ENCODE assay signal across 31 cellular contexts in genomic region chr7:66052447-66052846, GRCh38.
"Had no signal": no experiment of that assay in that cellular context is flagged by ENCODE, and none has a peak within 500 bp of the region (broad histone marks: within the 10 kb centered on the region; RNA-seq: fewer than 3 reads in every experiment).

No MANE protein-coding gene starts in this region.

- H3K79me2 ChIP-seq: hepatocyte had no signal

- H3K4me1 Mint-ChIP-seq: naive B cell had no signal

- H3K9me3 Mint-ChIP-seq: dendritic cell treated with granulocyte-macrophage colony-stimulating factor and Interleukin-4, amounts not matched to agents 40 ng/mL and 50 ng/mL, for 4 days; mesothelial cell of epicardium; naive B cell; natural killer cell treated with Interleukin-12 subunit alpha and Interleukin-12 subunit beta and Interleukin-15 and Interleukin-18, amount 100 ng/mL, for 72 hours; neural crest cell; stimulated activated effector memory CD8-positive, alpha-beta T cell treated with anti-CD3 and anti-CD28 coated beads, Interleukin-12 subunit alpha, Interleukin-12 subunit beta, amount 100 ng/mL, for 72 hours; type B pancreatic cell had no signal

- H3K36me3 Mint-ChIP-seq: mesothelial cell of epicardium; naive B cell; natural killer cell treated with Interleukin-12 subunit alpha and Interleukin-12 subunit beta and Interleukin-15 and Interleukin-18, amount 100 ng/mL, for 72 hours; stimulated activated effector memory CD8-positive, alpha-beta T cell treated with anti-CD3 and anti-CD28 coated beads, Interleukin-12 subunit alpha, Interleukin-12 subunit beta, amount 100 ng/mL, for 72 hours; type B pancreatic cell had no signal

- H3K4me3 ChIP-seq: colonic mucosa, esophagus squamous epithelium, gastroesophageal sphincter, heart left ventricle, hepatocyte, mucosa of descending colon, pancreas, right lobe of liver, smooth muscle cell, stomach, testis, tibial artery had no signal

- H3K9me3 ChIP-seq: colonic mucosa, esophagus squamous epithelium, gastroesophageal sphincter, heart left ventricle, mucosa of descending colon, neutrophil, pancreas, right lobe of liver, stomach, testis, tibial artery had no signal

- H3K27ac Mint-ChIP-seq: dendritic cell treated with granulocyte-macrophage colony-stimulating factor and Interleukin-4, amounts not matched to agents 40 ng/mL and 50 ng/mL, for 4 days; mesothelial cell of epicardium; natural killer cell treated with Interleukin-12 subunit alpha and Interleukin-12 subunit beta and Interleukin-15 and Interleukin-18, amount 100 ng/mL, for 72 hours; progenitor cell of endocrine pancreas; stimulated activated effector memory CD8-positive, alpha-beta T cell treated with anti-CD3 and anti-CD28 coated beads, Interleukin-12 subunit alpha, Interleukin-12 subunit beta, amount 100 ng/mL, for 72 hours; type B pancreatic cell had no signal

- H3K4me2 ChIP-seq: hepatocyte, smooth muscle cell had no signal

- H3K4me3 Mint-ChIP-seq: dendritic cell treated with granulocyte-macrophage colony-stimulating factor and Interleukin-4, amounts not matched to agents 40 ng/mL and 50 ng/mL, for 4 days; mesothelial cell of epicardium; naive B cell; natural killer cell treated with Interleukin-12 subunit alpha and Interleukin-12 subunit beta and Interleukin-15 and Interleukin-18, amount 100 ng/mL, for 72 hours; neural crest cell; stimulated activated effector memory CD8-positive, alpha-beta T cell treated with anti-CD3 and anti-CD28 coated beads, Interleukin-12 subunit alpha, Interleukin-12 subunit beta, amount 100 ng/mL, for 72 hours; type B pancreatic cell had no signal

- H3K27me3 ChIP-seq: colonic mucosa, esophagus squamous epithelium, gastroesophageal sphincter, heart left ventricle, hepatocyte, neutrophil, pancreas, right lobe of liver, stomach, testis, tibial artery had no signal

- H3K36me3 ChIP-seq: colonic mucosa, esophagus squamous epithelium, gastroesophageal sphincter, heart left ventricle, neutrophil, pancreas, right lobe of liver, stomach, tibial artery had no signal

- H3K27me3 Mint-ChIP-seq: dendritic cell treated with granulocyte-macrophage colony-stimulating factor and Interleukin-4, amounts not matched to agents 40 ng/mL and 50 ng/mL, for 4 days; natural killer cell treated with Interleukin-12 subunit alpha and Interleukin-12 subunit beta and Interleukin-15 and Interleukin-18, amount 100 ng/mL, for 72 hours; progenitor cell of endocrine pancreas; type B pancreatic cell had no signal

- H3K4me1 ChIP-seq: colonic mucosa, gastroesophageal sphincter, pancreas, testis had no signal

- FAIRE-seq: endothelial cell of umbilical vein, kidney, pancreas had no signal

- H2AFZ ChIP-seq: hepatocyte had no signal

- H3K27ac ChIP-seq: colonic mucosa, esophagus squamous epithelium, gastroesophageal sphincter, heart left ventricle, hepatocyte, neutrophil, pancreas, right lobe of liver, stomach, testis, tibial artery had no signal

- ATAC-seq: gastroesophageal sphincter; heart left ventricle; left lobe of liver; mucosa of descending colon; natural killer cell treated with Interleukin-12 subunit alpha and Interleukin-12 subunit beta and Interleukin-15 and Interleukin-18, amount 100 ng/mL, for 72 hours; pancreas; stimulated activated effector memory CD8-positive, alpha-beta T cell treated with anti-CD3 and anti-CD28 coated beads, Interleukin-12 subunit alpha, Interleukin-12 subunit beta, amount 100 ng/mL, for 72 hours had no signal

- DNase-seq: colonic mucosa; effector memory CD4-positive, alpha-beta T cell; erythroblast; esophagus squamous epithelium; heart left ventricle; kidney; mesenchymal stem cell; mucosa of descending colon; naive B cell; pancreas; right lobe of liver; stimulated activated CD4-positive, alpha-beta T cell treated with anti-CD3 and anti-CD28 coated beads, Interleukin-12 subunit alpha, Interleukin-12 subunit beta, amount 100 ng/mL, for 4 hours; stimulated activated CD4-positive, alpha-beta T cell treated with anti-CD3 and anti-CD28 coated beads, Interleukin-1b, Interleukin-23, amount 100 ng/mL, for 48 hours; stimulated activated CD4-positive, alpha-beta T cell treated with anti-CD3 and anti-CD28 coated beads, Interleukin-4, amount 100 ng/mL, for 24 hours; stimulated activated naive CD4-positive, alpha-beta T cell treated with Interleukin-2 at 50 U/mL for 16 hours; stomach; testis; tibial artery had no signal
